1 cellular context compared by ENCODE assay signal in genomic region chr6:116467096-116467495, GRCh38.
TF ChIP-seq lines count a peak whose summit lies in the region.

No MANE protein-coding gene starts in this region.

TF ChIP-seq in IMR-90, 13 proteins besides CTCF, POLR2A, EP300 and RAD21 (continued from another document):
- TF ChIP-seq ELK1 (IDR thresholded peaks at IDR 0.05; ENCODE audit: borderline replicate concordance, low read depth, low read length) (no peak), MXI1 (IDR thresholded peaks at IDR 0.05; ENCODE audit: borderline replicate concordance, low read depth, low read length) (no peak), RCOR1 (IDR thresholded peaks at IDR 0.05; ENCODE audit: insufficient replicate concordance, low read length) (no peak), FOS (IDR thresholded peaks at IDR 0.05; ENCODE audit: low read depth, low read length) (no peak), MAFK (IDR thresholded peaks at IDR 0.05; ENCODE audit: low read depth, low read length) (no peak), BHLHE40 (IDR thresholded peaks at IDR 0.05; ENCODE audit: low read depth, low read length) (no peak), NFE2L2 (IDR thresholded peaks at IDR 0.05; ENCODE audit: low read depth, low read length) (no peak), USF2 (IDR thresholded peaks at IDR 0.05; ENCODE audit: low read depth, low read length) (no peak), RFX5 (IDR thresholded peaks at IDR 0.05; ENCODE audit: low read depth, low read length) (no peak), SMC3 (IDR thresholded peaks at IDR 0.05; ENCODE audit: low read depth, low read length) (no peak), CEBPB (IDR thresholded peaks at IDR 0.05; ENCODE audit: low read depth, low read length) (no peak), CHD1 (IDR thresholded peaks at IDR 0.05; ENCODE audit: low read depth, low read length) (no peak)
